ENCODE assay signal across 8 cellular contexts in the genomic region with DNA sequence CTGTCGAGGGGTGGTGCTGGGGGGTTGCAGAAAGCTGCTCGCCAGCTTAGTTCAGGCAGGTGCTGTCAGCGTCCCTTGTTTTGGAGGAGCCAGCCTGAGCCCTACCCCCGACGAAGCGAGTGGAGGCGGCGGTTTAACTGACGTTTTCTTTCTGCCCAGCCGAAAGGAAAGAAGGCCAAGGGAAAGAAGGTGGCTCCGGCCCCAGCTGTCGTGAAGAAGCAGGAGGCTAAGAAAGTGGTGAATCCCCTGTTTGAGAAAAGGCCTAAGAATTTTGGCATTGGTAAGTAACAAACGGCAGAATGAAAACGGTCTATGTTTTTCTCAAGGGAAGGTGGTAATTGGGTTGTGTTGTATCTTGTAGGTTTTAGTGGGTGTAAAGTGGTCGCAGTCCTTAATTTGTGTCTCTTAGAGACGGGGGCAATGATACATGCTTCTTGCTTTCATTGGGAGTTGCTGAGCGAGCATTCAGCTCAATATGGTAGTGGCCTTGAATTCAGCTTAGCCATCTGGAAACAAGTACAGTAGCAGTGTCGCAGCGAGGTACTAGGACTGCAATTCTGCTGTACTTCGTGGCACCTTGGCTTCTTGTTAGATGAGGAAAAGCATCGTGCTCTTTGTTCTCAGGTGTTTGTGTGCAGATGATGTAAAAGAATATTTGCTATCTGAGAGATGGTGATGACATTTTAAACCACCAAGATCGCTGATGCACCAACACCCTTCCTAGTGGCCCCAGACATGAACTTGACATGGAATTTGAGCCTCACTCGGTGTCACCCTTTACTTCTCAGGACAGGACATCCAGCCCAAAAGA. TPM values are rescaled to one million over a fixed set of nuclear protein-coding genes. Genes with fewer than 3 reads are reported as not detected.
A peak's percentile ranks its signal among the peaks of the same experiment; 100 is the strongest.
DNase-seq lines count a peak whose midpoint lies in the region; ATAC-seq and TF ChIP-seq lines count a peak whose summit lies in the region.

No MANE protein-coding gene starts in this region.

- peaks cover 43% of the 10 kb centered on the region for H3K79me2 ChIP-seq in mesendoderm (ENCODE audit: control insufficient read depth, insufficient read depth, low read length)

- TF ChIP-seq CTCF in heart right ventricle (IDR thresholded peaks at IDR 0.05) (no peak), breast epithelium (IDR thresholded peaks at IDR 0.05) (no peak), vagina (IDR thresholded peaks at IDR 0.05) (no peak)

- no peak for TF ChIP-seq POLR2A in breast epithelium (IDR thresholded peaks at IDR 0.05)
- no peak for TF ChIP-seq POLR2A in vagina (IDR thresholded peaks at IDR 0.05)

- peaks cover 5 to 34% (median 30%) of the 10 kb centered on the region in 9 donors for H3K4me1 ChIP-seq in heart right ventricle
- peaks cover 0 to 18% of the 10 kb centered on the region in 2 donors for H3K4me1 ChIP-seq in breast epithelium
- no peaks in the 10 kb centered on the region for H3K4me1 ChIP-seq in mesendoderm (ENCODE audit: control insufficient read depth, low read depth, low read length)
- peaks cover 31% of the 10 kb centered on the region for H3K4me1 ChIP-seq in vagina

- 15 to 18% methylated on average over 23 of the region's 23 CpGs for WGBS in heart right ventricle, 2 donors
- no CpG with 5 or more reads among the region's 23 CpGs for WGBS in mesendoderm (ENCODE audit: extremely low coverage, insufficient coverage, low lambda C conversion rate)

- intact Hi-C loops in heart right ventricle (cut with DNase I) (loop anchor here in 3 of 10 donors (2.0 to 10.0 kb wide), 3 partner anchors 26 to 136 kb away; partner anchors contain the start of gene CACFD1 (in 1 of the 3)), left cardiac atrium (cut with DNase I) (no loop called here), breast epithelium (cut with DNase I; ENCODE audit: low total_unique reads) (no loop called here), vagina (cut with DNase I) (no loop called here)

- no peak overlapping the region for H4K8ac ChIP-seq in mesendoderm (ENCODE audit: low read depth, low read length)

- H4K5ac ChIP-seq in mesendoderm (ENCODE audit: low read length) = no peak overlapping the region

- H3K4me2 ChIP-seq in mesendoderm (ENCODE audit: low read length) = peak overlapping the region; percentile 99

- H3K27ac ChIP-seq in heart right ventricle (peak overlapping the region; percentile 52 to 99 (median 90)), breast epithelium (peak overlapping the region; percentile 96 to 98), mesendoderm (ENCODE audit: low read depth, low read length) (peak overlapping the region; percentile 87), vagina (peak overlapping the region; percentile 84)

- H3K4me3 ChIP-seq in heart right ventricle (peak overlapping the region; percentile 71 to 100 (median 96)), breast epithelium (peak overlapping the region; percentile 95 to 99 (median 99)), mesendoderm (ENCODE audit: low read length) (peak overlapping the region; percentile 95), vagina (peak overlapping the region; percentile 82 to 95)

- H3K9me3 ChIP-seq in heart right ventricle = no peaks in the 10 kb centered on the region
- H3K9me3 ChIP-seq in breast epithelium = no peaks in the 10 kb centered on the region
- H3K9me3 ChIP-seq in vagina = no peaks in the 10 kb centered on the region

- H3K23ac ChIP-seq in mesendoderm (ENCODE audit: low read length) = peak overlapping the region; percentile 97

- no peak overlapping the region for H2BK15ac ChIP-seq in mesendoderm (replicated peaks; ENCODE audit: low read depth)

- peak overlapping the region; percentile 82 for H2AK5ac ChIP-seq in mesendoderm (ENCODE audit: low read length)

- peak overlapping the region; percentile 93 for H2BK5ac ChIP-seq in mesendoderm (ENCODE audit: low read length)

- no peaks in the 10 kb centered on the region for H3K27me3 ChIP-seq in heart right ventricle
- no peaks in the 10 kb centered on the region for H3K27me3 ChIP-seq in breast epithelium
- no peaks in the 10 kb centered on the region for H3K27me3 ChIP-seq in mesendoderm (ENCODE audit: insufficient read depth, low read length, poor library complexity)
- H3K27me3 ChIP-seq in vagina = no peaks in the 10 kb centered on the region

- peak overlapping the region; percentile 99 for H3K9ac ChIP-seq in mesendoderm (ENCODE audit: low read length)

- peak overlapping the region; percentile 96 for H3K18ac ChIP-seq in mesendoderm (ENCODE audit: low read length)

- ATAC-seq in heart right ventricle (peak in 1 of 8 donors; percentile 1), left cardiac atrium (no peak), HG03520 (IDR thresholded peaks at IDR 0.05; ENCODE audit: unreplicated experiment) (no peak), GM18870 (IDR thresholded peaks at IDR 0.05; ENCODE audit: unreplicated experiment) (no peak), GM21515 (IDR thresholded peaks at IDR 0.05; ENCODE audit: unreplicated experiment) (no peak)

- peak overlapping the region; percentile 99 for H3K56ac ChIP-seq in mesendoderm (ENCODE audit: low read length)

- DNase-seq in heart right ventricle (no peak), left cardiac atrium (no peak), breast epithelium (ENCODE audit: low spot score in 2 of 2) (no peak), mesendoderm (no peak), vagina (ENCODE audit: extremely low spot score in 2 of 2) (no peak)

- H3K79me1 ChIP-seq in mesendoderm (ENCODE audit: low read length) = peaks cover 29% of the 10 kb centered on the region

- H2BK120ac ChIP-seq in mesendoderm (ENCODE audit: low read depth, low read length) = no peak overlapping the region

- peak overlapping the region; percentile 70 for H3K4ac ChIP-seq in mesendoderm (ENCODE audit: low read depth, low read length)

- H3K36me3 ChIP-seq in heart right ventricle (peaks cover 0 to 76% (median 42%) of the 10 kb centered on the region in 9 donors), breast epithelium (peaks cover 6% of the 10 kb centered on the region), mesendoderm (ENCODE audit: control insufficient read depth, insufficient read depth, low read length) (peaks cover 27% of the 10 kb centered on the region), vagina (peaks cover 0 to 56% of the 10 kb centered on the region in 2 donors)

RNA-seq across cellular contexts. Expression of gene RPL7A, which starts 0.9 kb away (rescaled TPM):
- total RNA-seq in heart right ventricle (1,000 to 10,000 TPM in 3 of 10 donors, 100 to 1,000 TPM in 7; 859 to 1,268 (median 927) TPM), left cardiac atrium (1,000 to 10,000 TPM; 1,074 to 1,076 TPM), breast epithelium (1,000 to 10,000 TPM; 2,020 to 2,813 (median 2,212) TPM), vagina (1,889 TPM)
- polyA plus RNA-seq in heart right ventricle = 1,000 to 10,000 TPM in 1 of 2 donors, 100 to 1,000 TPM in 1; 903 to 3,182 TPM
- 2,135 TPM for polyA plus RNA-seq in mesendoderm (2013, experiment 1 of 2)
- polyA plus RNA-seq in mesendoderm (2013, experiment 2 of 2) = 2,151 TPM

RNA-seq across cellular contexts. Expression of gene MED22, which starts 1.0 kb away (rescaled TPM):
- total RNA-seq in heart right ventricle = 10 to 100 TPM; 11.9 to 21.1 (median 17.4) TPM
- polyA plus RNA-seq in heart right ventricle = 10 to 100 TPM; 10.2 to 23.6 TPM
- 10 to 100 TPM; 18.2 to 22.7 TPM for total RNA-seq in left cardiac atrium
- total RNA-seq in breast epithelium = 10 to 100 TPM; 19.2 to 32.2 (median 31.1) TPM
- polyA plus RNA-seq in mesendoderm (2013, experiment 1 of 2) = 57.8 TPM
- polyA plus RNA-seq in mesendoderm (2013, experiment 2 of 2) = 56.7 TPM
- total RNA-seq in vagina = 32.9 TPM

RNA-seq across cellular contexts. Expression of gene SURF1, which starts 7.3 kb away (rescaled TPM):
- total RNA-seq in heart right ventricle = 10 to 100 TPM; 41.7 to 75.0 (median 58.2) TPM
- 10 to 100 TPM; 83.9 to 85.4 TPM for polyA plus RNA-seq in heart right ventricle
- total RNA-seq in left cardiac atrium = 10 to 100 TPM; 34.1 to 42.5 TPM
- total RNA-seq in breast epithelium = 10 to 100 TPM; 45.9 to 61.4 (median 46.8) TPM
- polyA plus RNA-seq in mesendoderm (2013, experiment 1 of 2) = 20.4 TPM
- polyA plus RNA-seq in mesendoderm (2013, experiment 2 of 2) = 20.1 TPM
- total RNA-seq in vagina = 31.2 TPM

RNA-seq across cellular contexts. Expression of gene SURF2, which starts 7.4 kb away (rescaled TPM):
- total RNA-seq in heart right ventricle (10 to 100 TPM in 9 of 10 donors, 1 to 10 TPM in 1; 9.7 to 16.0 (median 14.1) TPM), left cardiac atrium (10 to 100 TPM; 10.6 to 15.5 TPM), breast epithelium (10 to 100 TPM; 16.7 to 25.9 (median 25.2) TPM), vagina (19.9 TPM)
- polyA plus RNA-seq in heart right ventricle = 10 to 100 TPM; 31.5 to 44.8 TPM
- 66.8 TPM for polyA plus RNA-seq in mesendoderm (2013, experiment 1 of 2)
- polyA plus RNA-seq in mesendoderm (2013, experiment 2 of 2) = 69.9 TPM

RNA-seq across cellular contexts. Expression of gene SURF6, which starts 13.0 kb away (rescaled TPM):
- total RNA-seq in heart right ventricle = 10 to 100 TPM in 7 of 10 donors, 1 to 10 TPM in 3; 9.1 to 14.2 (median 11.3) TPM
- polyA plus RNA-seq in heart right ventricle = 10 to 100 TPM; 13.3 to 14.8 TPM
- 10 to 100 TPM; 11.1 to 12.2 TPM for total RNA-seq in left cardiac atrium
- total RNA-seq in breast epithelium = 10 to 100 TPM; 12.8 to 29.0 (median 23.3) TPM
- polyA plus RNA-seq in mesendoderm (2013, experiment 1 of 2) = 22.8 TPM
- 22.6 TPM for polyA plus RNA-seq in mesendoderm (2013, experiment 2 of 2)
- total RNA-seq in vagina = 12.8 TPM
